Comparison of ENCODE assay signal across 8 cellular contexts in genomic region chr16:65746941-65747340, GRCh38.
"Had no signal": no experiment of that assay in that cellular context is flagged by ENCODE, and none has a peak within 500 bp of the region (broad histone marks: within the 10 kb centered on the region; RNA-seq: fewer than 3 reads in every experiment).

No MANE protein-coding gene starts in this region.

- H3K36me3 ChIP-seq: HAP-1 had no signal

- FAIRE-seq: HTR-8/SVneo had no signal

- DNase-seq: H7, HFFc6, Kasumi-1, KG1 had no signal

- H3K4me2 ChIP-seq: GM23338 had no signal

- H3K9me3 ChIP-seq: HAP-1 had no signal

- H2AFZ ChIP-seq: GM23338 had no signal

- ATAC-seq: GM23338, HCT116 had no signal

- H3K4me1 ChIP-seq: HAP-1 had no signal

- H3K4me3 ChIP-seq: GM23338, HAP-1 had no signal
